1 cellular context compared by ENCODE assay signal in the genomic region with DNA sequence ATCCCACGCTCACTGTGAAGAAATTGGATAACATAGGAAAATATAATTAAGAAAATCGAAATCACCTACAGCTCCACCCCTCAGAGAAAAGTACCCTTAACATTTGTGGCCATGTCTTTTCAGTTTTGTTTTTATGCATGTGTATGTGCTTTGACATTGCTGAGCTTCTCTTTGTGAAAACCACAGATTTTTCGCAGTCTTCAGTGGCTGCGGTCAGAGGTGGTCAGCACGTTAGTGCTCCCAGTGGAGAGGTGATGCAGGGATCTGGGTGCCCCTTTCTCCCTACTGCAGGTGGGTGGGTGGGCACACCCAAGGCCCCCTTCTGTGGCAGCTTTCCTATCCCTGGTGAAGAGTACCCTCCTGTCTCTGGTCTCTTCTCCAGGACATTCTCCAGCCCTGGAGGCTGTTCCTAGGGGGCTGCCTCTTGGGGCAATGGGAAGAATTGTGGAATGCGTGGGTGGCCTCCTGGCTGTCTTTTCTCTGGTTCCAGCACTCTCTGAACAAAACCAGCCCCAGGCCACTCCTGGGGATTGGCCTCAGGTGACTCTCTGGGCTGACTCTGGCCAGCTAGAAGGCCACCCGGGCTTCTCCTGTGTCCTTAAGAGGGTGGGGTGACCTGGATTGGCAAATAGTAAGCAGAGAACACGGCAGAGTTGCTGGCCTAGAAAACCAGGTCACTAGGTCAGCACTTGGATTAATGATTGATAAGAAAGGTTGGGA.
TF ChIP-seq lines count a peak whose summit lies in the region.

No MANE protein-coding gene starts in this region.

TF ChIP-seq in HepG2, 621 proteins besides CTCF, POLR2A, EP300 and RAD21 (continued from another document and continues in another):
- TF ChIP-seq, protein P1, sequence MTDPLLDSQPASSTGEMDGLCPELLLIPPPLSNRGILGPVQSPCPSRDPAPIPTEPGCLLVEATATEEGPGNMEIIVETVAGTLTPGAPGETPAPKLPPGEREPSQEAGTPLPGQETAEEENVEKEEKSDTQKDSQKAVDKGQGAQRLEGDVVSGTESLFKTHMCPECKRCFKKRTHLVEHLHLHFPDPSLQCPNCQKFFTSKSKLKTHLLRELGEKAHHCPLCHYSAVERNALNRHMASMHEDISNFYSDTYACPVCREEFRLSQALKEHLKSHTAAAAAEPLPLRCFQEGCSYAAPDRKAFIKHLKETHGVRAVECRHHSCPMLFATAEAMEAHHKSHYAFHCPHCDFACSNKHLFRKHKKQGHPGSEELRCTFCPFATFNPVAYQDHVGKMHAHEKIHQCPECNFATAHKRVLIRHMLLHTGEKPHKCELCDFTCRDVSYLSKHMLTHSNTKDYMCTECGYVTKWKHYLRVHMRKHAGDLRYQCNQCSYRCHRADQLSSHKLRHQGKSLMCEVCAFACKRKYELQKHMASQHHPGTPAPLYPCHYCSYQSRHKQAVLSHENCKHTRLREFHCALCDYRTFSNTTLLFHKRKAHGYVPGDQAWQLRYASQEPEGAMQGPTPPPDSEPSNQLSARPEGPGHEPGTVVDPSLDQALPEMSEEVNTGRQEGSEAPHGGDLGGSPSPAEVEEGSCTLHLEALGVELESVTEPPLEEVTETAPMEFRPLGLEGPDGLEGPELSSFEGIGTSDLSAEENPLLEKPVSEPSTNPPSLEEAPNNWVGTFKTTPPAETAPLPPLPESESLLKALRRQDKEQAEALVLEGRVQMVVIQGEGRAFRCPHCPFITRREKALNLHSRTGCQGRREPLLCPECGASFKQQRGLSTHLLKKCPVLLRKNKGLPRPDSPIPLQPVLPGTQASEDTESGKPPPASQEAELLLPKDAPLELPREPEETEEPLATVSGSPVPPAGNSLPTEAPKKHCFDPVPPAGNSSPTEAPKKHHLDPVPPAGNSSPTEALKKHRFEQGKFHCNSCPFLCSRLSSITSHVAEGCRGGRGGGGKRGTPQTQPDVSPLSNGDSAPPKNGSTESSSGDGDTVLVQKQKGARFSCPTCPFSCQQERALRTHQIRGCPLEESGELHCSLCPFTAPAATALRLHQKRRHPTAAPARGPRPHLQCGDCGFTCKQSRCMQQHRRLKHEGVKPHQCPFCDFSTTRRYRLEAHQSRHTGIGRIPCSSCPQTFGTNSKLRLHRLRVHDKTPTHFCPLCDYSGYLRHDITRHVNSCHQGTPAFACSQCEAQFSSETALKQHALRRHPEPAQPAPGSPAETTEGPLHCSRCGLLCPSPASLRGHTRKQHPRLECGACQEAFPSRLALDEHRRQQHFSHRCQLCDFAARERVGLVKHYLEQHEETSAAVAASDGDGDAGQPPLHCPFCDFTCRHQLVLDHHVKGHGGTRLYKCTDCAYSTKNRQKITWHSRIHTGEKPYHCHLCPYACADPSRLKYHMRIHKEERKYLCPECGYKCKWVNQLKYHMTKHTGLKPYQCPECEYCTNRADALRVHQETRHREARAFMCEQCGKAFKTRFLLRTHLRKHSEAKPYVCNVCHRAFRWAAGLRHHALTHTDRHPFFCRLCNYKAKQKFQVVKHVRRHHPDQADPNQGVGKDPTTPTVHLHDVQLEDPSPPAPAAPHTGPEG (CRISPR knock-in tag; IDR thresholded peaks at IDR 0.05): no peak
- TF ChIP-seq SMAD9 (CRISPR knock-in tag; IDR thresholded peaks at IDR 0.05): no peak
- TF ChIP-seq ZC3H4 (CRISPR knock-in tag; IDR thresholded peaks at IDR 0.05; ENCODE audit: borderline replicate concordance): no peak
- TF ChIP-seq ZNF33B (CRISPR knock-in tag; IDR thresholded peaks at IDR 0.05): no peak
- no peak for TF ChIP-seq NFKBIZ (CRISPR knock-in tag; IDR thresholded peaks at IDR 0.05)
- no peak for TF ChIP-seq ZNF567 (CRISPR knock-in tag; IDR thresholded peaks at IDR 0.05; ENCODE audit: borderline replicate concordance)
- no peak for TF ChIP-seq FLYWCH1 (CRISPR knock-in tag; IDR thresholded peaks at IDR 0.05)
- TF ChIP-seq ZNF776 (CRISPR knock-in tag; IDR thresholded peaks at IDR 0.05): no peak
- TF ChIP-seq SUZ12 (IDR thresholded peaks at IDR 0.05; ENCODE audit: low read depth, low read length): no peak
- no peak for TF ChIP-seq MBNL3 (CRISPR knock-in tag; conservative IDR thresholded peaks at IDR 0.05)
- no peak for TF ChIP-seq BRD4 (CRISPR knock-in tag; IDR thresholded peaks at IDR 0.05)
- no peak for TF ChIP-seq PAX8 (CRISPR knock-in tag; IDR thresholded peaks at IDR 0.05; ENCODE audit: borderline replicate concordance)
- TF ChIP-seq ZNF749 (CRISPR knock-in tag; IDR thresholded peaks at IDR 0.05; ENCODE audit: borderline replicate concordance): no peak
- TF ChIP-seq SIX4 (CRISPR knock-in tag; IDR thresholded peaks at IDR 0.05): peak; percentile 70
- TF ChIP-seq, protein P2, sequence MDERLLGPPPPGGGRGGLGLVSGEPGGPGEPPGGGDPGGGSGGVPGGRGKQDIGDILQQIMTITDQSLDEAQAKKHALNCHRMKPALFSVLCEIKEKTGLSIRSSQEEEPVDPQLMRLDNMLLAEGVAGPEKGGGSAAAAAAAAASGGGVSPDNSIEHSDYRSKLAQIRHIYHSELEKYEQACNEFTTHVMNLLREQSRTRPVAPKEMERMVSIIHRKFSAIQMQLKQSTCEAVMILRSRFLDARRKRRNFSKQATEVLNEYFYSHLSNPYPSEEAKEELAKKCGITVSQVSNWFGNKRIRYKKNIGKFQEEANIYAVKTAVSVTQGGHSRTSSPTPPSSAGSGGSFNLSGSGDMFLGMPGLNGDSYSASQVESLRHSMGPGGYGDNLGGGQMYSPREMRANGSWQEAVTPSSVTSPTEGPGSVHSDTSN (CRISPR knock-in tag; IDR thresholded peaks at IDR 0.05): no peak
- TF ChIP-seq MTF1 (CRISPR knock-in tag; IDR thresholded peaks at IDR 0.05): no peak
- TF ChIP-seq, protein P3, sequence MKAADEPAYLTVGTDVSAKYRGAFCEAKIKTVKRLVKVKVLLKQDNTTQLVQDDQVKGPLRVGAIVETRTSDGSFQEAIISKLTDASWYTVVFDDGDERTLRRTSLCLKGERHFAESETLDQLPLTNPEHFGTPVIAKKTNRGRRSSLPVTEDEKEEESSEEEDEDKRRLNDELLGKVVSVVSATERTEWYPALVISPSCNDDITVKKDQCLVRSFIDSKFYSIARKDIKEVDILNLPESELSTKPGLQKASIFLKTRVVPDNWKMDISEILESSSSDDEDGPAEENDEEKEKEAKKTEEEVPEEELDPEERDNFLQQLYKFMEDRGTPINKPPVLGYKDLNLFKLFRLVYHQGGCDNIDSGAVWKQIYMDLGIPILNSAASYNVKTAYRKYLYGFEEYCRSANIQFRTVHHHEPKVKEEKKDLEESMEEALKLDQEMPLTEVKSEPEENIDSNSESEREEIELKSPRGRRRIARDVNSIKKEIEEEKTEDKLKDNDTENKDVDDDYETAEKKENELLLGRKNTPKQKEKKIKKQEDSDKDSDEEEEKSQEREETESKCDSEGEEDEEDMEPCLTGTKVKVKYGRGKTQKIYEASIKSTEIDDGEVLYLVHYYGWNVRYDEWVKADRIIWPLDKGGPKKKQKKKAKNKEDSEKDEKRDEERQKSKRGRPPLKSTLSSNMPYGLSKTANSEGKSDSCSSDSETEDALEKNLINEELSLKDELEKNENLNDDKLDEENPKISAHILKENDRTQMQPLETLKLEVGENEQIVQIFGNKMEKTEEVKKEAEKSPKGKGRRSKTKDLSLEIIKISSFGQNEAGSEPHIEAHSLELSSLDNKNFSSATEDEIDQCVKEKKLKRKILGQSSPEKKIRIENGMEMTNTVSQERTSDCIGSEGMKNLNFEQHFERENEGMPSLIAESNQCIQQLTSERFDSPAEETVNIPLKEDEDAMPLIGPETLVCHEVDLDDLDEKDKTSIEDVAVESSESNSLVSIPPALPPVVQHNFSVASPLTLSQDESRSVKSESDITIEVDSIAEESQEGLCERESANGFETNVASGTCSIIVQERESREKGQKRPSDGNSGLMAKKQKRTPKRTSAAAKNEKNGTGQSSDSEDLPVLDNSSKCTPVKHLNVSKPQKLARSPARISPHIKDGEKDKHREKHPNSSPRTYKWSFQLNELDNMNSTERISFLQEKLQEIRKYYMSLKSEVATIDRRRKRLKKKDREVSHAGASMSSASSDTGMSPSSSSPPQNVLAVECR (CRISPR knock-in tag; IDR thresholded peaks at IDR 0.05; ENCODE audit: borderline replicate concordance): peak; percentile 41; the same call in 1 of the 2 replicates
- TF ChIP-seq RFX5 (IDR thresholded peaks at IDR 0.05; ENCODE audit: low read depth, low read length): no peak
- no peak for TF ChIP-seq MAFG (CRISPR knock-in tag; IDR thresholded peaks at IDR 0.05)
- no peak for TF ChIP-seq ZNF207 (IDR thresholded peaks at IDR 0.05; ENCODE audit: borderline replicate concordance)
- TF ChIP-seq SYNCRIP (IDR thresholded peaks at IDR 0.05; ENCODE audit: insufficient read depth, low read depth, low read length): no peak
- no peak; the same call in 1 of the 2 replicates for TF ChIP-seq KDM6A (CRISPR knock-in tag; IDR thresholded peaks at IDR 0.05; ENCODE audit: low read depth)
- no peak; the same call in 1 of the 2 replicates for TF ChIP-seq AHR (CRISPR knock-in tag; IDR thresholded peaks at IDR 0.05)
- TF ChIP-seq, protein P4, sequence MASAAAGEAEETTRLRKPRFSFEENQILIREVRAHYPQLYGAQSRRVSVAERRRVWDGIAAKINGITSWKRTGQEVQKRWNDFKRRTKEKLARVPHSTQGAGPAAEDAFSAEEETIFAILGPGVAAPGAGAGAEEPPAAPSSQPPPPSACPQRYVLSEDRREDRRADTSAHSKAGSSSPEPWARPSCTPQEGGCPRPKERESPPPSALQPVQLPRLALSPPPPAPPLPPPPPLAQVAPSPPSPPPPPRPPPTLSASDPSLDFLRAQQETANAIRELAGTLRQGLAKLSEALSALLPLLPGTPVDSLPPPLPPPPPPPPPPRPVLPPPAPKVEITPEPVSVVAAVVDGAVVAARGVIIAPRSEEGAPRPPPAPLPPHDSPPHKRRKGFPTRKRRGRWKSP (CRISPR knock-in tag; IDR thresholded peaks at IDR 0.05): 0 out of 2 replicates have a peak, but pooled peaks have one; percentile 23
- TF ChIP-seq, protein P5, sequence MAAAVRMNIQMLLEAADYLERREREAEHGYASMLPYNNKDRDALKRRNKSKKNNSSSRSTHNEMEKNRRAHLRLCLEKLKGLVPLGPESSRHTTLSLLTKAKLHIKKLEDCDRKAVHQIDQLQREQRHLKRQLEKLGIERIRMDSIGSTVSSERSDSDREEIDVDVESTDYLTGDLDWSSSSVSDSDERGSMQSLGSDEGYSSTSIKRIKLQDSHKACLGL (CRISPR knock-in tag; IDR thresholded peaks at IDR 0.05): no peak
- TF ChIP-seq HOXA5 (CRISPR knock-in tag; IDR thresholded peaks at IDR 0.05): peak; percentile 74; the same call in 1 of the 2 replicates
- TF ChIP-seq ZNF572 (CRISPR knock-in tag; IDR thresholded peaks at IDR 0.05): no peak
- no peak for TF ChIP-seq ZNF446 (CRISPR knock-in tag; IDR thresholded peaks at IDR 0.05)
- TF ChIP-seq SNAPC2 (CRISPR knock-in tag; IDR thresholded peaks at IDR 0.05): peak; percentile 81; the same call in 1 of the 2 replicates
- no peak for TF ChIP-seq ZNF790 (CRISPR knock-in tag; IDR thresholded peaks at IDR 0.05; ENCODE audit: borderline replicate concordance)
- TF ChIP-seq ZBTB7B (CRISPR knock-in tag; IDR thresholded peaks at IDR 0.05): peak; percentile 52; the same call in 1 of the 2 replicates
- TF ChIP-seq NFE2 (CRISPR knock-in tag; IDR thresholded peaks at IDR 0.05): no peak
- TF ChIP-seq, protein P6, sequence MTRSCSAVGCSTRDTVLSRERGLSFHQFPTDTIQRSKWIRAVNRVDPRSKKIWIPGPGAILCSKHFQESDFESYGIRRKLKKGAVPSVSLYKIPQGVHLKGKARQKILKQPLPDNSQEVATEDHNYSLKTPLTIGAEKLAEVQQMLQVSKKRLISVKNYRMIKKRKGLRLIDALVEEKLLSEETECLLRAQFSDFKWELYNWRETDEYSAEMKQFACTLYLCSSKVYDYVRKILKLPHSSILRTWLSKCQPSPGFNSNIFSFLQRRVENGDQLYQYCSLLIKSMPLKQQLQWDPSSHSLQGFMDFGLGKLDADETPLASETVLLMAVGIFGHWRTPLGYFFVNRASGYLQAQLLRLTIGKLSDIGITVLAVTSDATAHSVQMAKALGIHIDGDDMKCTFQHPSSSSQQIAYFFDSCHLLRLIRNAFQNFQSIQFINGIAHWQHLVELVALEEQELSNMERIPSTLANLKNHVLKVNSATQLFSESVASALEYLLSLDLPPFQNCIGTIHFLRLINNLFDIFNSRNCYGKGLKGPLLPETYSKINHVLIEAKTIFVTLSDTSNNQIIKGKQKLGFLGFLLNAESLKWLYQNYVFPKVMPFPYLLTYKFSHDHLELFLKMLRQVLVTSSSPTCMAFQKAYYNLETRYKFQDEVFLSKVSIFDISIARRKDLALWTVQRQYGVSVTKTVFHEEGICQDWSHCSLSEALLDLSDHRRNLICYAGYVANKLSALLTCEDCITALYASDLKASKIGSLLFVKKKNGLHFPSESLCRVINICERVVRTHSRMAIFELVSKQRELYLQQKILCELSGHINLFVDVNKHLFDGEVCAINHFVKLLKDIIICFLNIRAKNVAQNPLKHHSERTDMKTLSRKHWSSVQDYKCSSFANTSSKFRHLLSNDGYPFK (CRISPR knock-in tag; IDR thresholded peaks at IDR 0.05; ENCODE audit: borderline replicate concordance): no peak
- TF ChIP-seq ARNT2 (CRISPR knock-in tag; IDR thresholded peaks at IDR 0.05; ENCODE audit: low read depth): no peak
- no peak for TF ChIP-seq ZNF891 (CRISPR knock-in tag; IDR thresholded peaks at IDR 0.05)
- no peak for TF ChIP-seq PCBP1 (IDR thresholded peaks at IDR 0.05; ENCODE audit: borderline replicate concordance, low read depth, low read length)
- TF ChIP-seq ETV6 (CRISPR knock-in tag; conservative IDR thresholded peaks at IDR 0.05): no peak
- TF ChIP-seq ATF7-NPFF (CRISPR knock-in tag; IDR thresholded peaks at IDR 0.05; ENCODE audit: low read depth): no peak
- no peak for TF ChIP-seq ZNF180 (CRISPR knock-in tag; IDR thresholded peaks at IDR 0.05; ENCODE audit: borderline replicate concordance, low read depth)
- no peak for TF ChIP-seq ZNF138 (CRISPR knock-in tag; IDR thresholded peaks at IDR 0.05; ENCODE audit: low read depth)
- no peak for TF ChIP-seq GATA4 (IDR thresholded peaks at IDR 0.05; ENCODE audit: borderline replicate concordance, low read depth)
- peak; percentile 50; the same call in 1 of the 2 replicates for TF ChIP-seq ZNF556 (CRISPR knock-in tag; IDR thresholded peaks at IDR 0.05; ENCODE audit: borderline replicate concordance)
- TF ChIP-seq NONO (IDR thresholded peaks at IDR 0.05): no peak
- TF ChIP-seq NONO (CRISPR knock-in tag; conservative IDR thresholded peaks at IDR 0.05): 0 out of 2 replicates have a peak, but pooled peaks have one; percentile 22
- TF ChIP-seq ZNF253 (CRISPR knock-in tag; IDR thresholded peaks at IDR 0.05; ENCODE audit: borderline replicate concordance): no peak
- no peak for TF ChIP-seq ZNF17 (CRISPR knock-in tag; IDR thresholded peaks at IDR 0.05)
- TF ChIP-seq ZFP37 (CRISPR knock-in tag; IDR thresholded peaks at IDR 0.05; ENCODE audit: borderline replicate concordance): no peak
- TF ChIP-seq NFIB (CRISPR knock-in tag; IDR thresholded peaks at IDR 0.05; ENCODE audit: borderline replicate concordance): no peak
- TF ChIP-seq BHLHE40 (IDR thresholded peaks at IDR 0.05; ENCODE audit: low read length): no peak
